Comparison of ENCODE assay signal across 22 cellular contexts in genomic region chr1:18363436-18363835, GRCh38.
A peak's percentile ranks its signal among the peaks of the same experiment; 100 is the strongest.
DNase-seq lines count a peak whose midpoint lies in the region; ATAC-seq and TF ChIP-seq lines count a peak whose summit lies in the region.
"Had no signal": no experiment of that assay in that cellular context is flagged by ENCODE, and none has a peak within 500 bp of the region (broad histone marks: within the 10 kb centered on the region; RNA-seq: fewer than 3 reads in every experiment).

No MANE protein-coding gene starts in this region.

- peak overlapping the region; percentile 47 for H4K91ac ChIP-seq in mesenchymal stem cell (ENCODE audit: low read length)

- WGBS in mesenchymal stem cell = 86% methylated on average over 3 of the region's 3 CpGs

- no peak overlapping the region for H3K4me3 Mint-ChIP-seq in stimulated activated naive CD8-positive, alpha-beta T cell treated with anti-CD3 and anti-CD28 coated beads, Interleukin-15, amount 100 ng/mL, for 72 hours
- H3K4me3 Mint-ChIP-seq: CD14-positive monocyte; CD4-positive, alpha-beta T cell; CD8-positive, alpha-beta memory T cell; HFFc6 had no signal

- H3K4me2 ChIP-seq in mesenchymal stem cell (ENCODE audit: low read length, poor library complexity, severe bottlenecking) = no peak overlapping the region
- H3K4me2 ChIP-seq: A549; BLaER1 treated with 17β-estradiol and CSF1 and Interleukin-3, amounts not matched to agents 10 nM and 100 nM had no signal

- no peaks in the 10 kb centered on the region for H3K9me3 Mint-ChIP-seq in stimulated activated naive CD8-positive, alpha-beta T cell treated with anti-CD3 and anti-CD28 coated beads, Interleukin-15, amount 100 ng/mL, for 72 hours
- H3K9me3 Mint-ChIP-seq: CD4-positive, alpha-beta T cell had no signal

- peaks cover 38% of the 10 kb centered on the region for H3K27me3 Mint-ChIP-seq in stimulated activated naive CD8-positive, alpha-beta T cell treated with anti-CD3 and anti-CD28 coated beads, Interleukin-15, amount 100 ng/mL, for 72 hours

- TF ChIP-seq CTCF in upper lobe of right lung (IDR thresholded peaks at IDR 0.05) = no peak

- H3K79me1 ChIP-seq in mesenchymal stem cell (replicated peaks; ENCODE audit: low read length, poor library complexity, severe bottlenecking) = no peaks in the 10 kb centered on the region

- DNase-seq in stimulated activated naive CD8-positive, alpha-beta T cell treated with anti-CD3 and anti-CD28 coated beads, Interleukin-15, Interleukin-2, amounts not matched to agents 100 U/mL and 50 U/mL, for 24 hours = no peak
- no peak for DNase-seq in stimulated activated naive CD8-positive, alpha-beta T cell treated with anti-CD3 and anti-CD28 coated beads, Interleukin-15, amount 100 ng/mL, for 72 hours
- no peak for DNase-seq in mesenchymal stem cell
- peak; percentile 33 for DNase-seq in upper lobe of right lung
- DNase-seq in mesenteric fat pad (ENCODE audit: low spot score) = no peak
- DNase-seq in medulla oblongata (ENCODE audit: extremely low spot score) = no peak
- DNase-seq: 8988T; ACHN; AML-193; BE2C; CD4-positive, alpha-beta T cell; CD8-positive, alpha-beta memory T cell; DMS53; DMS79 treated with DMSO at 0.1 percent for 48 hours; GF-D8; GOT3; H7; HFFc6 had no signal

- no peak overlapping the region for H3K23ac ChIP-seq in mesenchymal stem cell (ENCODE audit: low read length in 2 of 2)

- no peak overlapping the region for H2BK120ac ChIP-seq in mesenchymal stem cell (ENCODE audit: low read depth, low read length)

- H3K18ac ChIP-seq in mesenchymal stem cell (ENCODE audit: low read depth in 1 of 2, low read length in 2 of 2) = no peak overlapping the region

- no peak overlapping the region for H3K4me3 ChIP-seq in mesenchymal stem cell (ENCODE audit: insufficient read depth in 1 of 2, low read depth in 1 of 2, low read length in 2 of 2)
- no peak overlapping the region for H3K4me3 ChIP-seq in upper lobe of right lung
- H3K4me3 ChIP-seq: A549; BLaER1 treated with 17β-estradiol and CSF1 and Interleukin-3, amounts not matched to agents 10 nM and 100 nM had no signal

- intact Hi-C loops in upper lobe of right lung (cut with DNase I) = no loop called here

- no peak overlapping the region for H2AK5ac ChIP-seq in mesenchymal stem cell (ENCODE audit: low read length, severe bottlenecking)

- H3K27me3 ChIP-seq in mesenchymal stem cell (ENCODE audit: control insufficient read depth in 1 of 2, insufficient read depth in 1 of 2, low read length in 2 of 2) = peaks cover 0 to 11% of the 10 kb centered on the region in 2 experiments
- H3K27me3 ChIP-seq in upper lobe of right lung = peaks cover 11% of the 10 kb centered on the region
- H3K27me3 ChIP-seq: BE2C; BLaER1 treated with 17β-estradiol and CSF1 and Interleukin-3, amounts not matched to agents 10 nM and 100 nM had no signal

- H3K4me1 Mint-ChIP-seq in stimulated activated naive CD8-positive, alpha-beta T cell treated with anti-CD3 and anti-CD28 coated beads, Interleukin-15, amount 100 ng/mL, for 72 hours = no peaks in the 10 kb centered on the region
- H3K4me1 Mint-ChIP-seq: CD14-positive monocyte; CD8-positive, alpha-beta memory T cell had no signal

- peak; percentile 8 for ATAC-seq in stimulated activated naive CD8-positive, alpha-beta T cell treated with anti-CD3 and anti-CD28 coated beads, Interleukin-15, Interleukin-2, amounts not matched to agents 100 U/mL and 50 U/mL, for 24 hours
- ATAC-seq in stimulated activated naive CD8-positive, alpha-beta T cell treated with anti-CD3 and anti-CD28 coated beads, Interleukin-15, amount 100 ng/mL, for 72 hours = no peak
- ATAC-seq in upper lobe of right lung = no peak
- ATAC-seq: A549, HCT116 had no signal

- no peak overlapping the region for H3K9ac ChIP-seq in mesenchymal stem cell (ENCODE audit: low read length)
- H3K9ac ChIP-seq: BLaER1 treated with 17β-estradiol and CSF1 and Interleukin-3, amounts not matched to agents 10 nM and 100 nM had no signal

- H2BK5ac ChIP-seq in mesenchymal stem cell (ENCODE audit: low read depth, low read length, poor library complexity, severe bottlenecking) = no peak overlapping the region

- H3K4me1 ChIP-seq in mesenchymal stem cell (ENCODE audit: control insufficient read depth, insufficient read depth, low read depth, low read length) (no peaks in the 10 kb centered on the region), upper lobe of right lung (no peaks in the 10 kb centered on the region)
- H3K4me1 ChIP-seq: A549, BE2C had no signal

- no peak overlapping the region for H2BK15ac ChIP-seq in mesenchymal stem cell (ENCODE audit: low read depth, poor library complexity, severe bottlenecking)

- H4K8ac ChIP-seq in mesenchymal stem cell (ENCODE audit: low read length) = no peak overlapping the region

- H3K36me3 ChIP-seq in mesenchymal stem cell (ENCODE audit: control insufficient read depth in 1 of 2, insufficient read depth in 2 of 2, low read depth in 1 of 2, low read length in 2 of 2) (no peaks in the 10 kb centered on the region), upper lobe of right lung (no peaks in the 10 kb centered on the region)
- H3K36me3 ChIP-seq: BE2C; BLaER1 treated with 17β-estradiol and CSF1 and Interleukin-3, amounts not matched to agents 10 nM and 100 nM had no signal

- no peak overlapping the region for H3K4ac ChIP-seq in mesenchymal stem cell (ENCODE audit: low read depth in 1 of 2, low read length in 2 of 2)

- H3K14ac ChIP-seq in mesenchymal stem cell (ENCODE audit: low read length in 2 of 2) = no peak overlapping the region

- H3K9me3 ChIP-seq in mesenchymal stem cell (ENCODE audit: control insufficient read depth, low read length) (peaks cover 5% of the 10 kb centered on the region), upper lobe of right lung (no peaks in the 10 kb centered on the region)
- H3K9me3 ChIP-seq: A549; BE2C; BLaER1 treated with 17β-estradiol and CSF1 and Interleukin-3, amounts not matched to agents 10 nM and 100 nM had no signal

- no peak overlapping the region for H2AFZ ChIP-seq in mesenchymal stem cell (ENCODE audit: low read depth, low read length)

- no peak overlapping the region for H3K27ac ChIP-seq in mesenchymal stem cell (ENCODE audit: low read length, poor library complexity, severe bottlenecking)
- H3K27ac ChIP-seq in upper lobe of right lung = no peak overlapping the region
- H3K27ac ChIP-seq: A549; BLaER1 treated with 17β-estradiol and CSF1 and Interleukin-3, amounts not matched to agents 10 nM and 100 nM had no signal

- H2BK12ac ChIP-seq in mesenchymal stem cell (ENCODE audit: low read length in 2 of 2) = no peak overlapping the region

- no peak overlapping the region for H3K27ac Mint-ChIP-seq in stimulated activated naive CD8-positive, alpha-beta T cell treated with anti-CD3 and anti-CD28 coated beads, Interleukin-15, amount 100 ng/mL, for 72 hours
- H3K27ac Mint-ChIP-seq: CD4-positive, alpha-beta T cell; CD8-positive, alpha-beta memory T cell; HFFc6 had no signal
